ENCODE assay signal across 16 cellular contexts in genomic region chr2:28411166-28411755, GRCh38. TPM values are rescaled to one million over a fixed set of nuclear protein-coding genes. Genes with fewer than 3 reads are reported as not detected.
DNase-seq lines count a peak whose midpoint lies in the region; ATAC-seq and TF ChIP-seq lines count a peak whose summit lies in the region.
"Had no signal": no experiment of that assay in that cellular context is flagged by ENCODE, and none has a peak within 500 bp of the region (broad histone marks: within the 10 kb centered on the region; RNA-seq: fewer than 3 reads in every experiment).

No MANE protein-coding gene starts in this region.

- H3K27me3 Mint-ChIP-seq in stimulated activated naive CD8-positive, alpha-beta T cell treated with anti-CD3 and anti-CD28 coated beads, Interleukin-15, Interleukin-2, amounts not matched to agents 100 ng/mL and 50 ng/mL, for 24 hours = no peaks in the 10 kb centered on the region
- H3K27me3 Mint-ChIP-seq in activated T-helper 17 cell treated with anti-CD3 and anti-CD28 coated beads, Interleukin-2, amount 50 U/mL, for 72 hours = no peaks in the 10 kb centered on the region
- H3K27me3 Mint-ChIP-seq in natural killer cell (ENCODE audit: low read depth in 2 of 2) = no peaks in the 10 kb centered on the region

- H3K4me1 ChIP-seq in SJCRH30 = peaks cover 58% of the 10 kb centered on the region

- no peaks in the 10 kb centered on the region for H3K27me3 ChIP-seq in SJCRH30

- peaks cover 67% of the 10 kb centered on the region for H3K36me3 ChIP-seq in SJCRH30

- intact Hi-C loops in natural killer cell (cut with micrococcal nuclease) = no loop called here

- H3K27ac ChIP-seq in SJCRH30 = no peak overlapping the region

- no peaks in the 10 kb centered on the region for H3K9me3 Mint-ChIP-seq in stimulated activated naive CD8-positive, alpha-beta T cell treated with anti-CD3 and anti-CD28 coated beads, Interleukin-15, Interleukin-2, amounts not matched to agents 100 ng/mL and 50 ng/mL, for 24 hours
- H3K9me3 Mint-ChIP-seq in activated T-helper 17 cell treated with anti-CD3 and anti-CD28 coated beads, Interleukin-2, amount 50 U/mL, for 72 hours = no peaks in the 10 kb centered on the region
- H3K9me3 Mint-ChIP-seq in natural killer cell = no peaks in the 10 kb centered on the region
- H3K9me3 Mint-ChIP-seq: neural crest cell had no signal

- H3K4me3 Mint-ChIP-seq in stimulated activated naive CD8-positive, alpha-beta T cell treated with anti-CD3 and anti-CD28 coated beads, Interleukin-15, Interleukin-2, amounts not matched to agents 100 ng/mL and 50 ng/mL, for 24 hours = no peak overlapping the region
- H3K4me3 Mint-ChIP-seq in activated T-helper 17 cell treated with anti-CD3 and anti-CD28 coated beads, Interleukin-2, amount 50 U/mL, for 72 hours = no peak overlapping the region
- peak overlapping the region; percentile 84 for H3K4me3 Mint-ChIP-seq in natural killer cell
- H3K4me3 Mint-ChIP-seq: neural crest cell had no signal

- H3K27ac Mint-ChIP-seq in stimulated activated naive CD8-positive, alpha-beta T cell treated with anti-CD3 and anti-CD28 coated beads, Interleukin-15, Interleukin-2, amounts not matched to agents 100 ng/mL and 50 ng/mL, for 24 hours = peak overlapping the region; percentile 95
- peak overlapping the region; percentile 90 for H3K27ac Mint-ChIP-seq in activated T-helper 17 cell treated with anti-CD3 and anti-CD28 coated beads, Interleukin-2, amount 50 U/mL, for 72 hours
- H3K27ac Mint-ChIP-seq in natural killer cell = peak overlapping the region; percentile 96 to 100

- peaks cover 61% of the 10 kb centered on the region for H3K4me1 Mint-ChIP-seq in stimulated activated naive CD8-positive, alpha-beta T cell treated with anti-CD3 and anti-CD28 coated beads, Interleukin-15, Interleukin-2, amounts not matched to agents 100 ng/mL and 50 ng/mL, for 24 hours (ENCODE audit: low read depth)
- peaks cover 34% of the 10 kb centered on the region for H3K4me1 Mint-ChIP-seq in activated T-helper 17 cell treated with anti-CD3 and anti-CD28 coated beads, Interleukin-2, amount 50 U/mL, for 72 hours
- H3K4me1 Mint-ChIP-seq in natural killer cell = peaks cover 98% of the 10 kb centered on the region in 2 donors
- H3K4me1 Mint-ChIP-seq: neural crest cell had no signal

- no peak for ATAC-seq in stimulated activated naive CD8-positive, alpha-beta T cell treated with anti-CD3 and anti-CD28 coated beads, Interleukin-15, Interleukin-2, amounts not matched to agents 100 U/mL and 50 U/mL, for 24 hours
- no peak for ATAC-seq in activated T-helper 17 cell treated with anti-CD3 and anti-CD28 coated beads, Interleukin-2, amount 50 U/mL, for 72 hours (replicated peaks)
- ATAC-seq in natural killer cell = no peak

- DNase-seq in stimulated activated naive CD8-positive, alpha-beta T cell treated with anti-CD3 and anti-CD28 coated beads, Interleukin-15, Interleukin-2, amounts not matched to agents 100 U/mL and 50 U/mL, for 24 hours = no peak
- no peak for DNase-seq in natural killer cell
- no peak for DNase-seq in SJCRH30
- no peak for DNase-seq in cerebellum (ENCODE audit: low spot score)
- DNase-seq in foreskin fibroblast = no peak
- DNase-seq: activated gamma-delta T cell treated with Interleukin-2 at 50 U/mL for 16 hours; central memory CD4-positive, alpha-beta T cell; H7; IMR-90; mammary epithelial cell; NCI-H2107; retina; stimulated activated CD4-positive, alpha-beta T cell treated with anti-CD3 and anti-CD28 coated beads, Interleukin-2, amount 100 ng/mL, for 48 hours had no signal

- H3K4me3 ChIP-seq in SJCRH30 = no peak overlapping the region
- H3K4me3 ChIP-seq in foreskin fibroblast (ENCODE audit: low read depth in 1 of 2, low read length in 2 of 2) = no peak overlapping the region

- H3K36me3 Mint-ChIP-seq in stimulated activated naive CD8-positive, alpha-beta T cell treated with anti-CD3 and anti-CD28 coated beads, Interleukin-15, Interleukin-2, amounts not matched to agents 100 ng/mL and 50 ng/mL, for 24 hours (ENCODE audit: low read depth) = peaks cover 91% of the 10 kb centered on the region
- H3K36me3 Mint-ChIP-seq in activated T-helper 17 cell treated with anti-CD3 and anti-CD28 coated beads, Interleukin-2, amount 50 U/mL, for 72 hours (ENCODE audit: low read depth) = no peaks in the 10 kb centered on the region
- H3K36me3 Mint-ChIP-seq in natural killer cell = peaks cover 16% of the 10 kb centered on the region

- H3K9me3 ChIP-seq in SJCRH30 (replicated peaks) = no peaks in the 10 kb centered on the region

- TF ChIP-seq CTCF in natural killer cell (IDR thresholded peaks at IDR 0.05) (no peak), foreskin fibroblast (IDR thresholded peaks at IDR 0.05; ENCODE audit: low read depth, low read length) (no peak)

RNA-seq across cellular contexts. Expression of gene FOSL2, which starts 18.6 kb away (rescaled TPM):
- 100 to 1,000 TPM in 1 of 2 donors, 10 to 100 TPM in 1; 90.9 to 214 TPM for total RNA-seq in activated T-helper 17 cell treated with anti-CD3 and anti-CD28 coated beads, Interleukin-2, amount 50 U/mL, for 72 hours
- total RNA-seq in natural killer cell (100 to 1,000 TPM; 414 to 531 (median 455) TPM), cerebellum (5.8 TPM)
- total RNA-seq in SJCRH30 (2014; rRNA removed; shearing (Covaris generic)) = 30.0 and 30.7 TPM in 2 replicates
